In the genomic region with DNA sequence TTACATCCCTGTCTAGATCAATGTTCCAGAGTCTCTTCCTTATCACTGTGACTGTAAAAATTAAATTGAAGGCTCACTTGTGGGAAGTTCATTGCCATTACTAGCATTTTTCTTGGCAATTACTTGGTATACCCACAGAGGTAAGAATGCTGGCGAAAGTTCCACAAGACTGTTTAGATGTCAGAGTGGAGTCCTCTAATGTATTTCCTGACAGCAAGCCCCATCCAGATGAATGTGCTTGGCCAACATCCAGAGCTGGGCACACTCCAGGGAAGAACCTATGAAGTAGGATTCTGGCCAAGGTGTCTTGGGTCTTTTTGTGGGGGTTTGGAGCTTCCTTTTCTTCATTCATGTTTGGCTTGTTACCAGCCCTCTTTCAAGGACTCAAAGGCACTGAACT, we compare ENCODE assay signal across 21 cellular contexts.
"Had no signal": no experiment of that assay in that cellular context is flagged by ENCODE, and none has a peak within 500 bp of the region (broad histone marks: within the 10 kb centered on the region; RNA-seq: fewer than 3 reads in every experiment).

No MANE protein-coding gene starts in this region.

- H3K4me3 ChIP-seq: dorsolateral prefrontal cortex, gastrocnemius medialis, lower lobe of right lung, prostate gland, sigmoid colon, stomach, thyroid gland, vagina had no signal

- H3K27ac Mint-ChIP-seq: naive thymus-derived CD8-positive, alpha-beta T cell; nephron progenitor cell; stimulated activated effector memory CD8-positive, alpha-beta T cell treated with anti-CD3 and anti-CD28 coated beads, Interleukin-12 subunit alpha, Interleukin-12 subunit beta, amount 100 ng/mL, for 72 hours had no signal

- H3K36me3 ChIP-seq: gastrocnemius medialis, lower lobe of right lung, prostate gland, sigmoid colon, stomach, thyroid gland, vagina had no signal

- H3K36me3 Mint-ChIP-seq: naive thymus-derived CD8-positive, alpha-beta T cell; stimulated activated effector memory CD8-positive, alpha-beta T cell treated with anti-CD3 and anti-CD28 coated beads, Interleukin-12 subunit alpha, Interleukin-12 subunit beta, amount 100 ng/mL, for 72 hours had no signal

- H3K27me3 ChIP-seq: dorsolateral prefrontal cortex, gastrocnemius medialis, sigmoid colon, stomach, thyroid gland, vagina had no signal

- H3K27ac ChIP-seq: dorsolateral prefrontal cortex, gastrocnemius medialis, lower lobe of right lung, prostate gland, sigmoid colon, stomach, thyroid gland, vagina had no signal

- H3K4me1 ChIP-seq: gastrocnemius medialis, lower lobe of right lung, prostate gland, sigmoid colon, stomach, thyroid gland, vagina had no signal

- DNase-seq: dorsolateral prefrontal cortex; effector CD4-positive, alpha-beta T cell; foreskin fibroblast; gastrocnemius medialis; head of caudate nucleus; left ventricle myocardium superior; lower lobe of right lung; naive thymus-derived CD8-positive, alpha-beta T cell; nephron progenitor cell; nucleus accumbens; right cardiac atrium; sigmoid colon; stimulated activated CD4-positive, alpha-beta T cell treated with anti-CD3 and anti-CD28 coated beads, Interleukin-2, amount 100 ng/mL, for 24 hours; stimulated activated CD4-positive, alpha-beta T cell treated with anti-CD3 and anti-CD28 coated beads, Interleukin-4, amount 100 ng/mL, for 24 hours; stimulated activated naive CD4-positive, alpha-beta T cell treated with Interleukin-2 at 50 U/mL for 16 hours; stomach; thyroid gland; trophoblast cell had no signal

- H3K9me3 ChIP-seq: gastrocnemius medialis, lower lobe of right lung, prostate gland, sigmoid colon, stomach, thyroid gland, vagina had no signal

- H3K4me1 Mint-ChIP-seq: naive thymus-derived CD8-positive, alpha-beta T cell; nephron progenitor cell; stimulated activated effector memory CD8-positive, alpha-beta T cell treated with anti-CD3 and anti-CD28 coated beads, Interleukin-12 subunit alpha, Interleukin-12 subunit beta, amount 100 ng/mL, for 72 hours had no signal

- H3K4me3 Mint-ChIP-seq: naive thymus-derived CD8-positive, alpha-beta T cell; nephron progenitor cell; stimulated activated effector memory CD8-positive, alpha-beta T cell treated with anti-CD3 and anti-CD28 coated beads, Interleukin-12 subunit alpha, Interleukin-12 subunit beta, amount 100 ng/mL, for 72 hours had no signal

- H3K9me3 Mint-ChIP-seq: naive thymus-derived CD8-positive, alpha-beta T cell; stimulated activated effector memory CD8-positive, alpha-beta T cell treated with anti-CD3 and anti-CD28 coated beads, Interleukin-12 subunit alpha, Interleukin-12 subunit beta, amount 100 ng/mL, for 72 hours had no signal
